Comparison of ENCODE assay signal across 12 cellular contexts in genomic region chr15:32855942-32856341, GRCh38.
A peak's percentile ranks its signal among the peaks of the same experiment; 100 is the strongest.
DNase-seq lines count a peak whose midpoint lies in the region; ATAC-seq, FAIRE-seq and TF ChIP-seq lines count a peak whose summit lies in the region.
"Had no signal": no experiment of that assay in that cellular context is flagged by ENCODE, and none has a peak within 500 bp of the region (broad histone marks: within the 10 kb centered on the region; RNA-seq: fewer than 3 reads in every experiment).

No MANE protein-coding gene starts in this region.

- H3K27me3 Mint-ChIP-seq in astrocyte (ENCODE audit: low read depth, unreplicated experiment), result no peaks in the 10 kb centered on the region
- peaks cover 0 to 12% of the 10 kb centered on the region in 2 donors for H3K27me3 Mint-ChIP-seq in effector memory CD8-positive, alpha-beta T cell

- H3K4me3 Mint-ChIP-seq in astrocyte (ENCODE audit: unreplicated experiment), result no peak overlapping the region
- no peak overlapping the region for H3K4me3 Mint-ChIP-seq in effector memory CD8-positive, alpha-beta T cell
- H3K4me3 Mint-ChIP-seq: activated T-cell treated with anti-CD3 and anti-CD28 coated beads, Interleukin-2, amount 50 U/mL, for 72 hours had no signal

- H3K4me3 ChIP-seq in astrocyte (ENCODE audit: insufficient read depth, low read depth, low read length) (peak overlapping the region; percentile 20), iPS DF 6.9 (ENCODE audit: low read length) (no peak overlapping the region), upper lobe of right lung (no peak overlapping the region)

- H3K27ac ChIP-seq in astrocyte (ENCODE audit: low read depth, low read length) (peak overlapping the region; percentile 99), iPS DF 6.9 (ENCODE audit: low read length) (no peak overlapping the region), upper lobe of right lung (no peak overlapping the region)
- H3K27ac ChIP-seq: 22Rv1 had no signal

- DNase-seq in DMS 273 (lab: John Stamatoyannopoulos, UW; ENCODE audit: unreplicated experiment), result peak; percentile 5
- no peak for DNase-seq in DMS 273 treated with DMSO at 0.1 percent for 48 hours (lab: John Stamatoyannopoulos, UW)
- DNase-seq in astrocyte (ENCODE audit: low read depth), result peak; percentile 100
- peak; percentile 45 for DNase-seq in iPS DF 6.9 (ENCODE audit: low read depth, low spot score)
- DNase-seq in upper lobe of right lung, result no peak
- no peak for DNase-seq in NAMALWA (ENCODE audit: low spot score)
- no peak for DNase-seq in UCSD-AML1 (lab: John Stamatoyannopoulos, UW; ENCODE audit: unreplicated experiment)
- no peak for DNase-seq in effector memory CD8-positive, alpha-beta T cell
- DNase-seq: activated T-cell treated with anti-CD3 and anti-CD28 coated beads, Interleukin-2, amount 50 U/mL, for 72 hours; kidney; stimulated activated CD4-positive, alpha-beta T cell treated with anti-CD3 and anti-CD28 coated beads, Interleukin-4, amount 100 ng/mL, for 24 hours had no signal

- peaks cover 4% of the 10 kb centered on the region for H3K36me3 Mint-ChIP-seq in astrocyte (ENCODE audit: low read depth, unreplicated experiment)
- H3K36me3 Mint-ChIP-seq in effector memory CD8-positive, alpha-beta T cell (ENCODE audit: insufficient read depth), result no peaks in the 10 kb centered on the region

- H3K9me3 ChIP-seq in astrocyte (ENCODE audit: insufficient read depth, low read depth, low read length), result no peaks in the 10 kb centered on the region
- no peaks in the 10 kb centered on the region for H3K9me3 ChIP-seq in iPS DF 6.9 (ENCODE audit: control insufficient read depth, insufficient read depth, low read length)
- H3K9me3 ChIP-seq in upper lobe of right lung, result no peaks in the 10 kb centered on the region

- H3K9me3 Mint-ChIP-seq in astrocyte (ENCODE audit: unreplicated experiment), result peaks cover 4% of the 10 kb centered on the region
- no peaks in the 10 kb centered on the region for H3K9me3 Mint-ChIP-seq in effector memory CD8-positive, alpha-beta T cell
- H3K9me3 Mint-ChIP-seq: activated T-cell treated with anti-CD3 and anti-CD28 coated beads, Interleukin-2, amount 50 U/mL, for 72 hours had no signal

- peak; percentile 100 for FAIRE-seq in astrocyte (lab: Jason Lieb, UNC)
- FAIRE-seq: kidney had no signal

- intact Hi-C loops in upper lobe of right lung (cut with DNase I), result no loop called here

- H3K36me3 ChIP-seq in astrocyte (ENCODE audit: insufficient read depth, low read length) (no peaks in the 10 kb centered on the region), iPS DF 6.9 (ENCODE audit: control insufficient read depth, insufficient read depth, low read length) (peaks cover 2% of the 10 kb centered on the region; the same call in 1 of the 2 replicates), upper lobe of right lung (peaks cover 10% of the 10 kb centered on the region)

- ATAC-seq in upper lobe of right lung, result peak; percentile 59
- ATAC-seq in effector memory CD8-positive, alpha-beta T cell (replicated peaks), result no peak
- ATAC-seq: activated T-cell treated with anti-CD3 and anti-CD28 coated beads, Interleukin-2, amount 50 U/mL, for 72 hours had no signal

- H2AFZ ChIP-seq in astrocyte (ENCODE audit: low read depth, low read length), result no peak overlapping the region

- H3K27me3 ChIP-seq in astrocyte (ENCODE audit: insufficient read depth, low read length), result no peaks in the 10 kb centered on the region
- H3K27me3 ChIP-seq in iPS DF 6.9 (ENCODE audit: control insufficient read depth, insufficient read depth, low read length), result no peaks in the 10 kb centered on the region
- H3K27me3 ChIP-seq in upper lobe of right lung, result no peaks in the 10 kb centered on the region

- H3K4me1 ChIP-seq in astrocyte (ENCODE audit: insufficient read depth, low read length), result peaks cover 38% of the 10 kb centered on the region
- no peaks in the 10 kb centered on the region; the same call in 1 of the 2 replicates for H3K4me1 ChIP-seq in iPS DF 6.9 (ENCODE audit: control insufficient read depth, insufficient read depth, low read length)
- no peaks in the 10 kb centered on the region for H3K4me1 ChIP-seq in upper lobe of right lung

- peak overlapping the region; percentile 98 for H3K27ac Mint-ChIP-seq in astrocyte (ENCODE audit: unreplicated experiment)
- no peak overlapping the region for H3K27ac Mint-ChIP-seq in effector memory CD8-positive, alpha-beta T cell
- H3K27ac Mint-ChIP-seq: activated T-cell treated with anti-CD3 and anti-CD28 coated beads, Interleukin-2, amount 50 U/mL, for 72 hours had no signal

- H3K4me1 Mint-ChIP-seq in astrocyte (ENCODE audit: low read depth, unreplicated experiment), result peaks cover 65% of the 10 kb centered on the region
- no peaks in the 10 kb centered on the region for H3K4me1 Mint-ChIP-seq in effector memory CD8-positive, alpha-beta T cell (ENCODE audit: low read depth in 2 of 2)

- TF ChIP-seq CTCF in astrocyte (IDR thresholded peaks at IDR 0.05; ENCODE audit: insufficient read depth, low read depth, low read length) (no peak), upper lobe of right lung (IDR thresholded peaks at IDR 0.05) (no peak)

- no peaks in the 10 kb centered on the region for H4K20me1 ChIP-seq in astrocyte (ENCODE audit: insufficient read depth, low read length)

- H3K9ac ChIP-seq in astrocyte (ENCODE audit: low read length), result peak overlapping the region; percentile 85

- peak overlapping the region; percentile 68 for H3K4me2 ChIP-seq in astrocyte (ENCODE audit: low read length)

- no peaks in the 10 kb centered on the region for H3K79me2 ChIP-seq in astrocyte (ENCODE audit: insufficient read depth, low read length)

Comparison
In these comparisons a context has a peak if more than half of its experiments do, and no peak if none do; other contexts are left out.
1. DNase-seq: peak in DMS 273 (single experiment), astrocyte (single experiment) and iPS DF 6.9 (single experiment); none in DMS 273 treated with DMSO at 0.1 percent for 48 hours (single experiment), upper lobe of right lung (single experiment), NAMALWA (single experiment), UCSD-AML1 (single experiment) and effector memory CD8-positive, alpha-beta T cell (0 of 3).